In the genomic region with DNA sequence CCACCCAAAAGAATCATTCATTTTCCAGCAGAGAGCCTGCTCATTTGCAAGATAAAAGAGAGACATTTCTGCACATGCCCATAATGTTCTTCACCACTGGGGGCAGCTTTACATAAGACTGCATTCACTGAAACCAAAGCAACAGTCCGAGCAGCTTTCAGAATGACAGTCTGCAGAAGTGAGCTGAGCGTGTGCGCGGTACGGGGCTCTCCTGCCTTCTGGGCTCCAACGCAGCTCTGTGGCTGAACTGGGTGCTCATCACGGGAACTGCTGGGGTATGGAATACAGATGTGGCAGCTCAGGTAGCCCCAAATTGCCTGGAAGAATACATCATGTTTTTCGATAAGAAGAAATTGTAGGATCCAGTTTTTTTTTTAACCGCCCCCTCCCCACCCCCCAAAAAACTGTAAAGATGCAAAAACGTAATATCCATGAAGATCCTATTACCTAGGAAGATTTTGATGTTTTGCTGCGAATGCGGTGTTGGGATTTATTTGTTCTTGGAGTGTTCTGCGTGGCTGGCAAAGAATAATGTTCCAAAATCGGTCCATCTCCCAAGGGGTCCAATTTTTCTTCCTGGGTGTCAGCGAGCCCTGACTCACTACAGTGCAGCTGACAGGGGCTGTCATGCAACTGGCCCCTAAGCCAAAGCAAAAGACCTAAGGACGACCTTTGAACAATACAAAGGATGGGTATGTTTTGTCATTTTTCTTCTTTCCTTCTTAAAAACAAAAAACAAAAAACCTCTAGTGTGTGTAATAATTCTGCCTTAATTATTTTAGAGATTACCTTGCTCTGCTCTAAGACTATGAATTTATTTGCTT, we compare ENCODE assay signal across 7 cellular contexts. TPM values are rescaled to one million over a fixed set of nuclear protein-coding genes. Genes with fewer than 3 reads are reported as not detected.
DNase-seq lines count a peak whose midpoint lies in the region; ATAC-seq and TF ChIP-seq lines count a peak whose summit lies in the region.

LRRTM3 (plus strand) TSS at position 141 of the 824 bp plus-strand sequence.

- H3K4me3 ChIP-seq in astrocyte of the cerebellum (ENCODE audit: low read depth, low read length), result peak within 1 kb of the TSS; percentile 10

- intact Hi-C loops in sciatic nerve (cut with DNase I), result no loop called here

- peak; percentile 85 for TF ChIP-seq CTCF in astrocyte of the cerebellum (IDR thresholded peaks at IDR 0.05; ENCODE audit: low read depth, low read length, missing control alignments)

- peak; percentile 72 for DNase-seq in EL
- DNase-seq in NCI-H748 (lab: John Stamatoyannopoulos, UW; ENCODE audit: unreplicated experiment), result peak; percentile 85
- DNase-seq in astrocyte of the cerebellum (ENCODE audit: low read depth), result peak; percentile 69
- DNase-seq in hypothalamus (lab: John Stamatoyannopoulos, UW), result peak in 40 of 51 donors; percentile 2 to 89 (median 52)
- DNase-seq in sciatic nerve (ENCODE audit: low spot score), result peak; percentile 58

- in situ Hi-C loops in astrocyte of the cerebellum (cut with HindIII; ENCODE audit: low sequenced_read_pairs), result no loop called here

- ATAC-seq in GM19328 (IDR thresholded peaks at IDR 0.05; ENCODE audit: unreplicated experiment) (peak; percentile 100), HG03280 (IDR thresholded peaks at IDR 0.05; ENCODE audit: unreplicated experiment) (peak; percentile 100), sciatic nerve (peak; percentile 96)

RNA-seq across cellular contexts. Expression of gene LRRTM3, which starts in this region (rescaled TPM):
- total RNA-seq in sciatic nerve, result 0.31 TPM

Comparison
In these comparisons a context has a peak if more than half of its experiments do, and no peak if none do; other contexts are left out.
1. Peak in every context shown above with its lines: DNase-seq, ATAC-seq and H3K4me3 ChIP-seq.
2. Peak in DNase-seq and ATAC-seq in sciatic nerve; RNA of the gene not detected or under 1 TPM.